In genomic region chr4:54930226-54930625, GRCh38 we compare ENCODE assay signal across 12 cellular contexts.
A peak's percentile ranks its signal among the peaks of the same experiment; 100 is the strongest.
DNase-seq lines count a peak whose midpoint lies in the region; ATAC-seq and TF ChIP-seq lines count a peak whose summit lies in the region.
"Had no signal": no experiment of that assay in that cellular context is flagged by ENCODE, and none has a peak within 500 bp of the region (broad histone marks: within the 10 kb centered on the region; RNA-seq: fewer than 3 reads in every experiment).

No MANE protein-coding gene starts in this region.

- TF ChIP-seq CTCF in AG04449 (IDR thresholded peaks at IDR 0.05; ENCODE audit: insufficient read depth, low read length, missing control alignments): no peak
- no peak for TF ChIP-seq CTCF in brain microvascular endothelial cell (IDR thresholded peaks at IDR 0.05; ENCODE audit: low read depth, low read length, missing control alignments)

- no peaks in the 10 kb centered on the region for H3K27me3 ChIP-seq in brain microvascular endothelial cell (replicated peaks)
- H3K27me3 ChIP-seq: ascending aorta had no signal

- H3K36me3 ChIP-seq in brain microvascular endothelial cell (replicated peaks): no peaks in the 10 kb centered on the region
- H3K36me3 ChIP-seq: ascending aorta had no signal

- CTCF ChIA-PET in AG04449 (lab: Yijun Ruan, JAX): no interaction called here

- in situ Hi-C loops in brain microvascular endothelial cell (cut with HindIII; ENCODE audit: low pct_ligation_motif_present, low sequenced_read_pairs): no loop called here

- ATAC-seq in HG03095 (IDR thresholded peaks at IDR 0.05; ENCODE audit: unreplicated experiment) (no peak), HG02610 (IDR thresholded peaks at IDR 0.05; ENCODE audit: unreplicated experiment) (no peak), GM21528 (IDR thresholded peaks at IDR 0.05; ENCODE audit: low FRiP score, unreplicated experiment) (no peak), GM21447 (IDR thresholded peaks at IDR 0.05; ENCODE audit: unreplicated experiment) (no peak)

- POLR2A ChIA-PET in AG04449 (lab: Yijun Ruan, JAX): no interaction called here

- DNase-seq in AG04449 (ENCODE audit: low read depth, low spot score) (peak; percentile 9), HPDE6-E6E7 (ENCODE audit: extremely low spot score) (peak; percentile 12), brain microvascular endothelial cell (peak; percentile 94), inferior parietal cortex (ENCODE audit: extremely low spot score) (peak; percentile 7)
- DNase-seq: NCI-H1105 treated with DMSO at 0.1 percent for 48 hours; stimulated activated CD4-positive, alpha-beta T cell treated with anti-CD3 and anti-CD28 coated beads, Interleukin-4, amount 100 ng/mL, for 4 hours; T-helper 9 cell had no signal

- peak overlapping the region; percentile 75 for H3K27ac ChIP-seq in brain microvascular endothelial cell
- H3K27ac ChIP-seq: ascending aorta had no signal

- H3K4me3 ChIP-seq in AG04449 (ENCODE audit: low read depth, low read length): no peak overlapping the region
- H3K4me3 ChIP-seq in brain microvascular endothelial cell (ENCODE audit: low read depth, low read length): no peak overlapping the region
- H3K4me3 ChIP-seq: ascending aorta had no signal

Comparison
In these comparisons a context has a peak if more than half of its experiments do, and no peak if none do; other contexts are left out.
1. DNase-seq: peak in every context shown above with its lines; median percentile 94 in brain microvascular endothelial cell; 12 in HPDE6-E6E7; 9 in AG04449; 7 in inferior parietal cortex.